ENCODE assay signal across 8 cellular contexts in genomic region chr2:37636209-37637077, GRCh38. TPM values are rescaled to one million over a fixed set of nuclear protein-coding genes. Genes with fewer than 3 reads are reported as not detected.
DNase-seq lines count a peak whose midpoint lies in the region; ATAC-seq and TF ChIP-seq lines count a peak whose summit lies in the region.
"Had no signal": no experiment of that assay in that cellular context is flagged by ENCODE, and none has a peak within 500 bp of the region (broad histone marks: within the 10 kb centered on the region; RNA-seq: fewer than 3 reads in every experiment).

No MANE protein-coding gene starts in this region.

- peaks cover 13% of the 10 kb centered on the region for H3K9me2 ChIP-seq in GM23338 (ENCODE audit: insufficient read depth)

- no peak overlapping the region for H3K4me3 Mint-ChIP-seq in GM23338
- H3K4me3 Mint-ChIP-seq in T-helper 17 cell: no peak overlapping the region
- peak overlapping the region in 8 of 10 donors; percentile 22 to 69 (median 58) for H3K4me3 Mint-ChIP-seq in naive thymus-derived CD8-positive, alpha-beta T cell
- H3K4me3 Mint-ChIP-seq: activated T-cell treated with anti-CD3 and anti-CD28 coated beads, Interleukin-2, amount 50 U/mL, for 4 hours had no signal

- H3K27me3 Mint-ChIP-seq in GM23338 (ENCODE audit: insufficient read depth, low read depth, poor library complexity): no peaks in the 10 kb centered on the region
- no peaks in the 10 kb centered on the region for H3K27me3 Mint-ChIP-seq in T-helper 17 cell
- H3K27me3 Mint-ChIP-seq in naive thymus-derived CD8-positive, alpha-beta T cell: no peaks in the 10 kb centered on the region

- ATAC-seq in GM18867 (IDR thresholded peaks at IDR 0.05; ENCODE audit: unreplicated experiment) (peak; percentile 9), GM23338 (0 out of 3 replicates have a peak, but pooled peaks have one; percentile 39), T-helper 17 cell (no peak), GM21526 (IDR thresholded peaks at IDR 0.05; ENCODE audit: low FRiP score, unreplicated experiment) (no peak)
- no peak for ATAC-seq in naive thymus-derived CD8-positive, alpha-beta T cell

- no peaks in the 10 kb centered on the region for H3K9me3 ChIP-seq in T-helper 17 cell (ENCODE audit: control insufficient read depth, low read length, poor library complexity, severe bottlenecking)
- no peaks in the 10 kb centered on the region for H3K9me3 ChIP-seq in HAP-1

- H2AFZ ChIP-seq in GM23338: no peak overlapping the region

- no peaks in the 10 kb centered on the region for H4K20me1 ChIP-seq in GM23338 (replicated peaks; ENCODE audit: insufficient read depth)

- in situ Hi-C loops in HAP-1 (cut with MboI; ENCODE audit: low sequenced_read_pairs): no loop called here

- H3K36me3 ChIP-seq in GM23338 (ENCODE audit: insufficient read depth) (no peaks in the 10 kb centered on the region), HAP-1 (replicated peaks) (no peaks in the 10 kb centered on the region)

- no peak for DNase-seq in GM23338 (ENCODE audit: low spot score)
- DNase-seq in T-helper 17 cell: no peak
- DNase-seq in naive thymus-derived CD8-positive, alpha-beta T cell: no peak
- DNase-seq in HAP-1 (ENCODE audit: low spot score in 2 of 2): no peak
- DNase-seq in SW480 (ENCODE audit: low spot score): no peak

- H3K27me3 ChIP-seq in GM23338 (ENCODE audit: insufficient read depth) (no peaks in the 10 kb centered on the region), HAP-1 (ENCODE audit: low read depth) (no peaks in the 10 kb centered on the region)

- H3K27ac Mint-ChIP-seq in GM23338 (no peak overlapping the region), T-helper 17 cell (peak overlapping the region; percentile 89)
- H3K27ac Mint-ChIP-seq in naive thymus-derived CD8-positive, alpha-beta T cell: peak overlapping the region; percentile 87 to 96 (median 93)

- no peak for TF ChIP-seq CTCF in GM23338 (conservative IDR thresholded peaks at IDR 0.05; ENCODE audit: low read depth in 2 of 2)

- no peak overlapping the region for H3K4me2 ChIP-seq in GM23338

- no peaks in the 10 kb centered on the region for H3K79me2 ChIP-seq in GM23338 (replicated peaks; ENCODE audit: insufficient read depth)

- H3K9me3 Mint-ChIP-seq in GM23338: no peaks in the 10 kb centered on the region
- no peaks in the 10 kb centered on the region for H3K9me3 Mint-ChIP-seq in naive thymus-derived CD8-positive, alpha-beta T cell
- H3K9me3 Mint-ChIP-seq: activated T-cell treated with anti-CD3 and anti-CD28 coated beads, Interleukin-2, amount 50 U/mL, for 4 hours had no signal

- H3K36me3 Mint-ChIP-seq in GM23338 (ENCODE audit: low read depth) (peaks cover 13% of the 10 kb centered on the region), T-helper 17 cell (ENCODE audit: low read depth) (peaks cover 11% of the 10 kb centered on the region)
- H3K36me3 Mint-ChIP-seq in naive thymus-derived CD8-positive, alpha-beta T cell: peaks cover 3 to 6% (median 4%) of the 10 kb centered on the region in 3 donors

- H3K4me3 ChIP-seq in GM23338 (no peak overlapping the region), HAP-1 (no peak overlapping the region)

- H3K4me1 Mint-ChIP-seq in GM23338 (peaks cover 22% of the 10 kb centered on the region), T-helper 17 cell (peaks cover 60% of the 10 kb centered on the region)
- peaks cover 37 to 75% (median 64%) of the 10 kb centered on the region in 4 donors for H3K4me1 Mint-ChIP-seq in naive thymus-derived CD8-positive, alpha-beta T cell

- POLR2A ChIA-PET in naive thymus-derived CD8-positive, alpha-beta T cell (lab: Charles Lee): interaction anchor here (0.6 to 1.8 kb wide), 6 partner anchors 11 to 91 kb away, joined by 3 to 7 read pairs (median 3); no protein-coding TSS in a partner anchor

- H3F3A ChIP-seq in GM23338 (replicated peaks; ENCODE audit: low read depth): no peaks in the 10 kb centered on the region

- H3K27ac ChIP-seq in GM23338 (ENCODE audit: low read depth): no peak overlapping the region

- H3K4me1 ChIP-seq in GM23338 (ENCODE audit: insufficient read depth): no peaks in the 10 kb centered on the region
- no peaks in the 10 kb centered on the region for H3K4me1 ChIP-seq in HAP-1

TF ChIP-seq in GM23338, 12 proteins besides CTCF, POLR2A, EP300 and RAD21 (continues in another document):
- TF ChIP-seq, protein P1, sequence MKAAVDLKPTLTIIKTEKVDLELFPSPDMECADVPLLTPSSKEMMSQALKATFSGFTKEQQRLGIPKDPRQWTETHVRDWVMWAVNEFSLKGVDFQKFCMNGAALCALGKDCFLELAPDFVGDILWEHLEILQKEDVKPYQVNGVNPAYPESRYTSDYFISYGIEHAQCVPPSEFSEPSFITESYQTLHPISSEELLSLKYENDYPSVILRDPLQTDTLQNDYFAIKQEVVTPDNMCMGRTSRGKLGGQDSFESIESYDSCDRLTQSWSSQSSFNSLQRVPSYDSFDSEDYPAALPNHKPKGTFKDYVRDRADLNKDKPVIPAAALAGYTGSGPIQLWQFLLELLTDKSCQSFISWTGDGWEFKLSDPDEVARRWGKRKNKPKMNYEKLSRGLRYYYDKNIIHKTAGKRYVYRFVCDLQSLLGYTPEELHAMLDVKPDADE (IDR thresholded peaks at IDR 0.05): no peak
- TF ChIP-seq REST (IDR thresholded peaks at IDR 0.05; ENCODE audit: unreplicated experiment) (no peak), EZH2phosphoT487 (IDR thresholded peaks at IDR 0.05; ENCODE audit: unreplicated experiment) (no peak), ZNF114 (CRISPR knock-in tag; IDR thresholded peaks at IDR 0.05) (no peak), EZH2 (IDR thresholded peaks at IDR 0.05; ENCODE audit: low read depth, unreplicated experiment) (no peak), ZNF331 (CRISPR knock-in tag; IDR thresholded peaks at IDR 0.05; ENCODE audit: low read depth) (no peak)

RNA-seq across cellular contexts. Expression of gene CDC42EP3, which starts 35.0 kb away (rescaled TPM):
- 23.2 and 31.4 TPM in 2 replicates for total RNA-seq in GM23338 (2014; rRNA removed; shearing (Covaris generic))
- polyA plus RNA-seq in GM23338 (2016; fragmentation: Nextera tagmentation; extraction: Ambion mirVana): 22.9 and 31.4 TPM in 2 replicates
- total RNA-seq in T-helper 17 cell: 10 to 100 TPM; 45.1 to 48.9 TPM
- 10 to 100 TPM; 28.4 to 32.3 TPM for total RNA-seq in naive thymus-derived CD8-positive, alpha-beta T cell
- polyA plus RNA-seq in naive thymus-derived CD8-positive, alpha-beta T cell: 10 to 100 TPM; 47.9 to 68.5 (median 52.6) TPM

Comparison
In these comparisons a context has a peak if more than half of its experiments do, and no peak if none do; other contexts are left out.
1. ATAC-seq: peak in GM18867 (single experiment) and GM23338 (single experiment); none in T-helper 17 cell (single experiment), naive thymus-derived CD8-positive, alpha-beta T cell (0 of 2) and GM21526 (single experiment).
2. H3K4me3 Mint-ChIP-seq: peak in naive thymus-derived CD8-positive, alpha-beta T cell (8 of 10); none in GM23338 (single experiment) and T-helper 17 cell (single experiment).